ENCODE assay signal across 33 cellular contexts in genomic region chr6:157424491-157425020, GRCh38. TPM values are rescaled to one million over a fixed set of nuclear protein-coding genes. Genes with fewer than 3 reads are reported as not detected.
DNase-seq lines count a peak whose midpoint lies in the region; ATAC-seq, FAIRE-seq and TF ChIP-seq lines count a peak whose summit lies in the region.
"Had no signal": no experiment of that assay in that cellular context is flagged by ENCODE, and none has a peak within 500 bp of the region (broad histone marks: within the 10 kb centered on the region; RNA-seq: fewer than 3 reads in every experiment).

No MANE protein-coding gene starts in this region.

- peak overlapping the region; percentile 46 for H3K4me3 Mint-ChIP-seq in Calu3 (ENCODE audit: low read depth, unreplicated experiment)
- H3K4me3 Mint-ChIP-seq in activated CD8-positive, alpha-beta T cell treated with anti-CD3 and anti-CD28 coated beads, Interleukin-2, amount 10 ng/mL, durations not matched to agents 7 days and 5 days = no peak overlapping the region
- no peak overlapping the region for H3K4me3 Mint-ChIP-seq in activated CD4-positive, alpha-beta T cell treated with anti-CD3 and anti-CD28 coated beads, Interleukin-2, amount 10 ng/mL, durations not matched to agents 24 days and 14 days
- H3K4me3 Mint-ChIP-seq: activated CD4-positive, alpha-beta memory T cell treated with anti-CD3 and anti-CD28 coated beads, Interleukin-2, amount 10 ng/mL, durations not matched to agents 7 days and 5 days; activated naive CD4-positive, alpha-beta T cell treated with anti-CD3 and anti-CD28 coated beads for 36 hours; CD4-positive, CD25-positive, alpha-beta regulatory T cell; naive thymus-derived CD8-positive, alpha-beta T cell; stimulated activated naive CD8-positive, alpha-beta T cell treated with anti-CD3 and anti-CD28 coated beads, Interleukin-15, amount 100 ng/mL, for 72 hours; T-helper 1 cell treated with Interleukin-12 subunit alpha and Interleukin-12 subunit beta and Interleukin-4 antibody, amounts not matched to agents 30 μg/mL and 1 μg/mL, for 36 hours had no signal

- H3K4me1 ChIP-seq in body of pancreas = peaks cover 46% of the 10 kb centered on the region
- H3K4me1 ChIP-seq in pancreas = peaks cover 0 to 9% (median 8%) of the 10 kb centered on the region in 3 donors
- H3K4me1 ChIP-seq: esophagus squamous epithelium had no signal

- POLR2A ChIA-PET in activated CD8-positive, alpha-beta T cell treated with anti-CD3 and anti-CD28 coated beads, Interleukin-2, amount 10 ng/mL, durations not matched to agents 7 days and 5 days (lab: Charles Lee) = no interaction called here

- no peak for TF ChIP-seq CTCF in Calu3 (IDR thresholded peaks at IDR 0.05; ENCODE audit: unreplicated experiment)
- peak in 3 of 7 experiments; percentile 11 to 25 (median 13) for TF ChIP-seq CTCF in body of pancreas (IDR thresholded peaks at IDR 0.05)
- TF ChIP-seq CTCF in pancreas (IDR thresholded peaks at IDR 0.05) = no peak

- peak; percentile 25 for DNase-seq in Calu3
- peak; percentile 29 to 62 (median 49) for DNase-seq in body of pancreas
- peak; percentile 20 for DNase-seq in kidney tubule cell (ENCODE audit: low spot score)
- peak in 4 of 6 donors; percentile 34 to 52 (median 40) for DNase-seq in pancreas
- no peak for DNase-seq in T1000 (lab: John Stamatoyannopoulos, UW)
- no peak for DNase-seq in activated CD8-positive, alpha-beta T cell treated with anti-CD3 and anti-CD28 coated beads, Interleukin-2, amount 10 ng/mL, durations not matched to agents 7 days and 5 days
- no peak for DNase-seq in activated CD4-positive, alpha-beta T cell treated with anti-CD3 and anti-CD28 coated beads, Interleukin-2, amount 10 ng/mL, durations not matched to agents 24 days and 14 days
- DNase-seq: activated CD4-positive, alpha-beta memory T cell treated with anti-CD3 and anti-CD28 coated beads, Interleukin-2, amount 10 ng/mL, durations not matched to agents 7 days and 5 days; activated CD4-positive, alpha-beta T cell treated with anti-CD3 and anti-CD28 coated beads for 1 hour; activated CD8-positive, alpha-beta memory T cell treated with anti-CD3 and anti-CD28 coated beads, Interleukin-2, amount 50 U/mL, for 48 hours; activated naive CD4-positive, alpha-beta T cell treated with anti-CD3 and anti-CD28 coated beads for 36 hours; adrenal gland; AML-193; CD4-positive, CD25-positive, alpha-beta regulatory T cell; esophagus squamous epithelium; foreskin melanocyte; hippocampal formation; MV-4-11; naive thymus-derived CD8-positive, alpha-beta T cell; NCI-H1436 treated with DMSO at 0.1 percent for 48 hours; NCI-H2081 treated with DMSO at 0.1 percent for 48 hours; NCI-H2227 treated with DMSO at 0.1 percent for 48 hours; OCI-M1; stimulated activated naive CD8-positive, alpha-beta T cell treated with anti-CD3 and anti-CD28 coated beads, Interleukin-15, amount 100 ng/mL, for 72 hours; uterus had no signal

- H3K36me3 ChIP-seq in body of pancreas (replicated peaks in 1 of 2; ENCODE audit: insufficient read depth in 1 of 2, low read depth in 2 of 2) = no peaks in the 10 kb centered on the region
- H3K36me3 ChIP-seq in pancreas = no peaks in the 10 kb centered on the region
- H3K36me3 ChIP-seq: adrenal gland, esophagus squamous epithelium, thoracic aorta, uterus had no signal

- intact Hi-C loops in Calu3 (cut with micrococcal nuclease; ENCODE audit: unreplicated experiment) = no loop called here
- intact Hi-C loops in body of pancreas (cut with DNase I) = no loop called here
- intact Hi-C loops in pancreas (cut with DNase I) = no loop called here
- intact Hi-C loops in activated CD4-positive, alpha-beta T cell treated with anti-CD3 and anti-CD28 coated beads, Interleukin-2, amount 10 ng/mL, durations not matched to agents 24 days and 14 days (cut with micrococcal nuclease) = loop anchor here (5.0 kb wide), 1 partner anchor 73 kb away; no protein-coding TSS in a partner anchor

- H3K9me3 Mint-ChIP-seq in Calu3 (ENCODE audit: low read depth, unreplicated experiment) = peaks cover 2% of the 10 kb centered on the region
- no peaks in the 10 kb centered on the region for H3K9me3 Mint-ChIP-seq in activated CD8-positive, alpha-beta T cell treated with anti-CD3 and anti-CD28 coated beads, Interleukin-2, amount 10 ng/mL, durations not matched to agents 7 days and 5 days (ENCODE audit: insufficient read depth)
- H3K9me3 Mint-ChIP-seq in activated CD4-positive, alpha-beta T cell treated with anti-CD3 and anti-CD28 coated beads, Interleukin-2, amount 10 ng/mL, durations not matched to agents 24 days and 14 days = no peaks in the 10 kb centered on the region
- H3K9me3 Mint-ChIP-seq: activated naive CD4-positive, alpha-beta T cell treated with anti-CD3 and anti-CD28 coated beads for 36 hours; stimulated activated naive CD8-positive, alpha-beta T cell treated with anti-CD3 and anti-CD28 coated beads, Interleukin-15, amount 100 ng/mL, for 72 hours; T-helper 1 cell treated with Interleukin-12 subunit alpha and Interleukin-12 subunit beta and Interleukin-4 antibody, amounts not matched to agents 30 μg/mL and 1 μg/mL, for 36 hours had no signal

- H3K9me3 ChIP-seq in body of pancreas (no peaks in the 10 kb centered on the region), pancreas (no peaks in the 10 kb centered on the region)
- H3K9me3 ChIP-seq: adrenal gland, esophagus squamous epithelium, thoracic aorta, uterus had no signal

- ATAC-seq in body of pancreas = peak; percentile 72
- ATAC-seq in pancreas = peak; percentile 59 to 82 (median 78)
- no peak for ATAC-seq in HG03520 (IDR thresholded peaks at IDR 0.05; ENCODE audit: unreplicated experiment)
- no peak for ATAC-seq in activated CD8-positive, alpha-beta T cell treated with anti-CD3 and anti-CD28 coated beads, Interleukin-2, amount 10 ng/mL, durations not matched to agents 7 days and 5 days
- ATAC-seq: naive thymus-derived CD8-positive, alpha-beta T cell; stimulated activated naive CD8-positive, alpha-beta T cell treated with anti-CD3 and anti-CD28 coated beads, Interleukin-15, amount 100 ng/mL, for 72 hours had no signal

- peaks cover 41% of the 10 kb centered on the region for H3K4me1 Mint-ChIP-seq in Calu3 (ENCODE audit: low read depth, unreplicated experiment)
- H3K4me1 Mint-ChIP-seq in activated CD8-positive, alpha-beta T cell treated with anti-CD3 and anti-CD28 coated beads, Interleukin-2, amount 10 ng/mL, durations not matched to agents 7 days and 5 days (ENCODE audit: low read depth) = peaks cover 4% of the 10 kb centered on the region
- peaks cover 29% of the 10 kb centered on the region for H3K4me1 Mint-ChIP-seq in activated CD4-positive, alpha-beta T cell treated with anti-CD3 and anti-CD28 coated beads, Interleukin-2, amount 10 ng/mL, durations not matched to agents 24 days and 14 days

- H3K27ac Mint-ChIP-seq in Calu3 (ENCODE audit: unreplicated experiment) = peak overlapping the region; percentile 77
- H3K27ac Mint-ChIP-seq in activated CD8-positive, alpha-beta T cell treated with anti-CD3 and anti-CD28 coated beads, Interleukin-2, amount 10 ng/mL, durations not matched to agents 7 days and 5 days = no peak overlapping the region
- no peak overlapping the region for H3K27ac Mint-ChIP-seq in activated CD4-positive, alpha-beta T cell treated with anti-CD3 and anti-CD28 coated beads, Interleukin-2, amount 10 ng/mL, durations not matched to agents 24 days and 14 days
- H3K27ac Mint-ChIP-seq: activated CD4-positive, alpha-beta memory T cell treated with anti-CD3 and anti-CD28 coated beads, Interleukin-2, amount 10 ng/mL, durations not matched to agents 7 days and 5 days; activated naive CD4-positive, alpha-beta T cell treated with anti-CD3 and anti-CD28 coated beads for 36 hours; T-helper 1 cell treated with Interleukin-12 subunit alpha and Interleukin-12 subunit beta and Interleukin-4 antibody, amounts not matched to agents 30 μg/mL and 1 μg/mL, for 36 hours had no signal

- TF ChIP-seq POLR2A in body of pancreas (IDR thresholded peaks at IDR 0.05) = no peak

- 22 to 31% methylated on average over 11 of the region's 11 CpGs for WGBS in body of pancreas, 2 donors
- WGBS in pancreas, 2 donors = 27 to 30% methylated on average over 11 of the region's 11 CpGs

- H3K27me3 Mint-ChIP-seq in Calu3 (ENCODE audit: unreplicated experiment) = no peaks in the 10 kb centered on the region
- peaks cover 4% of the 10 kb centered on the region for H3K27me3 Mint-ChIP-seq in activated CD8-positive, alpha-beta T cell treated with anti-CD3 and anti-CD28 coated beads, Interleukin-2, amount 10 ng/mL, durations not matched to agents 7 days and 5 days (ENCODE audit: low read depth)
- no peaks in the 10 kb centered on the region for H3K27me3 Mint-ChIP-seq in activated CD4-positive, alpha-beta T cell treated with anti-CD3 and anti-CD28 coated beads, Interleukin-2, amount 10 ng/mL, durations not matched to agents 24 days and 14 days
- H3K27me3 Mint-ChIP-seq: activated CD4-positive, alpha-beta memory T cell treated with anti-CD3 and anti-CD28 coated beads, Interleukin-2, amount 10 ng/mL, durations not matched to agents 7 days and 5 days had no signal

- CTCF ChIA-PET in Calu3 (lab: Charles Lee) = interaction anchor here (0.6 to 0.8 kb wide), 2 partner anchors 31 to 109 kb away, joined by 3 to 5 read pairs; no protein-coding TSS in a partner anchor
- CTCF ChIA-PET in activated CD8-positive, alpha-beta T cell treated with anti-CD3 and anti-CD28 coated beads, Interleukin-2, amount 10 ng/mL, durations not matched to agents 7 days and 5 days (lab: Charles Lee) = no interaction called here

- BruUV-seq in Calu3 (replicated peaks; lab: Mats Ljungman, UMichigan) = no TSS peak

- H3K4me3 ChIP-seq in body of pancreas (no peak overlapping the region), pancreas (no peak overlapping the region)
- H3K4me3 ChIP-seq: adrenal gland, esophagus squamous epithelium, SK-N-MC, skin epidermis, thoracic aorta, uterus had no signal

- H3K27ac ChIP-seq in body of pancreas (peak overlapping the region; percentile 7 to 69 (median 58)), pancreas (peak overlapping the region in 2 of 4 donors; percentile 30 to 69)
- H3K27ac ChIP-seq: adrenal gland, esophagus squamous epithelium, SK-N-MC, skin epidermis, thoracic aorta, uterus had no signal

- no peaks in the 10 kb centered on the region for H3K27me3 ChIP-seq in body of pancreas
- no peaks in the 10 kb centered on the region for H3K27me3 ChIP-seq in pancreas
- H3K27me3 ChIP-seq: adrenal gland, esophagus squamous epithelium, uterus had no signal

- peaks cover 3% of the 10 kb centered on the region for H3K36me3 Mint-ChIP-seq in Calu3 (ENCODE audit: insufficient read depth, unreplicated experiment)
- no peaks in the 10 kb centered on the region for H3K36me3 Mint-ChIP-seq in activated CD8-positive, alpha-beta T cell treated with anti-CD3 and anti-CD28 coated beads, Interleukin-2, amount 10 ng/mL, durations not matched to agents 7 days and 5 days (ENCODE audit: low read depth)
- peaks cover 11% of the 10 kb centered on the region for H3K36me3 Mint-ChIP-seq in activated CD4-positive, alpha-beta T cell treated with anti-CD3 and anti-CD28 coated beads, Interleukin-2, amount 10 ng/mL, durations not matched to agents 24 days and 14 days (ENCODE audit: low read depth)
- H3K36me3 Mint-ChIP-seq: CD4-positive, CD25-positive, alpha-beta regulatory T cell; naive thymus-derived CD8-positive, alpha-beta T cell had no signal

- FAIRE-seq in pancreas (lab: Jason Lieb, UNC) = no peak
- FAIRE-seq: A204.1, GM18507, H1 had no signal

RNA-seq across cellular contexts. Expression of gene ZDHHC14, which starts 43.6 kb away (rescaled TPM):
- total RNA-seq in Calu3 (2022) (17.3 and 18.6 TPM in 2 replicates), body of pancreas (10 to 100 TPM; 10.2 to 10.6 TPM), pancreas (1 to 10 TPM; 3.1 to 7.8 (median 4.2) TPM)
- polyA plus RNA-seq in pancreas = 1 to 10 TPM; 6.3 to 9.9 TPM
- total RNA-seq in activated CD8-positive, alpha-beta T cell treated with anti-CD3 and anti-CD28 coated beads, Interleukin-2, amount 10 ng/mL, durations not matched to agents 7 days and 5 days = 10 to 100 TPM; 10.7 to 12.1 TPM
- 13.2 and 14.1 TPM in 2 replicates for total RNA-seq in activated CD4-positive, alpha-beta T cell treated with anti-CD3 and anti-CD28 coated beads, Interleukin-2, amount 10 ng/mL, durations not matched to agents 24 days and 14 days

Comparison
In these comparisons a context has a peak if more than half of its experiments do, and no peak if none do; other contexts are left out.
1. DNase-seq: peak in Calu3 (single experiment), body of pancreas (4 of 4), kidney tubule cell (single experiment) and pancreas (4 of 6); none in T1000 (single experiment), activated CD8-positive, alpha-beta T cell treated with anti-CD3 and anti-CD28 coated beads, Interleukin-2, amount 10 ng/mL, durations not matched to agents 7 days and 5 days (single experiment) and activated CD4-positive, alpha-beta T cell treated with anti-CD3 and anti-CD28 coated beads, Interleukin-2, amount 10 ng/mL, durations not matched to agents 24 days and 14 days (single experiment).
2. ATAC-seq: peak in body of pancreas (single experiment) and pancreas (4 of 4); none in HG03520 (single experiment) and activated CD8-positive, alpha-beta T cell treated with anti-CD3 and anti-CD28 coated beads, Interleukin-2, amount 10 ng/mL, durations not matched to agents 7 days and 5 days (single experiment).